ENCODE assay signal across 22 cellular contexts in the genomic region with DNA sequence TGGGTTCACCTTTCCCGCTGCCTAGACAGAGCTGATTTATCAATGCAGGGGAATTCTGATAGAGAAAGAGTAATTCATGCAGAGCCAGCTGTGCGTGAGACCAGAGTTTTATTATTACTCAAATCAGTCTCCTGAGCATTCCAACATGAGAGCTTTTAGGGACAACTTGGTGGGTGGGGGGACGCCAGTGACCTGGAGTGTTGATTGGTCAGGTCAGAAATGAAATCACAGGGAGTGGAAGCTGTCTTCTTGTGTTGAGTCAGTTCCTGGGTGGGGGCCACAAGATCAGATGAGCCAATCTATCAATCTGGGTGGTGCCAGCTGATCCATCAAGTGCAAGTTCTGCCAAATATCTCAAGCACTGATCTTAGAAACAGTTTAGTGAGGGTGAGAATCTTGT.
DNase-seq lines count a peak whose midpoint lies in the region; ATAC-seq and TF ChIP-seq lines count a peak whose summit lies in the region.
"Had no signal": no experiment of that assay in that cellular context is flagged by ENCODE, and none has a peak within 500 bp of the region (broad histone marks: within the 10 kb centered on the region; RNA-seq: fewer than 3 reads in every experiment).

No MANE protein-coding gene starts in this region.

- H3K4me1 Mint-ChIP-seq in MCF 10A (ENCODE audit: insufficient read depth, unreplicated experiment) (peaks cover 18% of the 10 kb centered on the region), glutamatergic neuron (ENCODE audit: low read depth, unreplicated experiment) (no peaks in the 10 kb centered on the region)
- H3K4me1 Mint-ChIP-seq: CD4-positive, CD25-positive, alpha-beta regulatory T cell had no signal

- H3K36me3 Mint-ChIP-seq in MCF 10A (ENCODE audit: insufficient read depth, unreplicated experiment), result peaks cover 6% of the 10 kb centered on the region
- H3K36me3 Mint-ChIP-seq in glutamatergic neuron (ENCODE audit: unreplicated experiment), result no peaks in the 10 kb centered on the region
- H3K36me3 Mint-ChIP-seq: CD4-positive, CD25-positive, alpha-beta regulatory T cell had no signal

- no peak overlapping the region for H3K4me3 Mint-ChIP-seq in MCF 10A (ENCODE audit: unreplicated experiment)
- no peak overlapping the region for H3K4me3 Mint-ChIP-seq in glutamatergic neuron (ENCODE audit: unreplicated experiment)
- H3K4me3 Mint-ChIP-seq: CD4-positive, CD25-positive, alpha-beta regulatory T cell had no signal

- H3K27ac ChIP-seq in breast epithelium, result no peak overlapping the region
- peak overlapping the region; percentile 52 for H3K27ac ChIP-seq in SJSA1
- H3K27ac ChIP-seq in foreskin keratinocyte, result peak overlapping the region; percentile 44
- H3K27ac ChIP-seq: 22Rv1 had no signal

- H3K4me3 ChIP-seq in breast epithelium (no peak overlapping the region), SJSA1 (no peak overlapping the region)

- H3K9me3 ChIP-seq in breast epithelium (no peaks in the 10 kb centered on the region), SJSA1 (replicated peaks) (no peaks in the 10 kb centered on the region)
- H3K9me3 ChIP-seq: BE2C, Caco-2 had no signal

- peaks cover 8% of the 10 kb centered on the region for H3K9me3 Mint-ChIP-seq in MCF 10A (ENCODE audit: unreplicated experiment)
- H3K9me3 Mint-ChIP-seq in glutamatergic neuron (ENCODE audit: unreplicated experiment), result no peaks in the 10 kb centered on the region

- H3K4me1 ChIP-seq in breast epithelium (no peaks in the 10 kb centered on the region), SJSA1 (replicated peaks) (peaks cover 38% of the 10 kb centered on the region), foreskin keratinocyte (peaks cover 33% of the 10 kb centered on the region)
- H3K4me1 ChIP-seq: BE2C had no signal

- H3K27ac Mint-ChIP-seq in MCF 10A (ENCODE audit: low read depth, unreplicated experiment), result peak overlapping the region; percentile 49
- H3K27ac Mint-ChIP-seq in glutamatergic neuron (ENCODE audit: unreplicated experiment), result no peak overlapping the region
- H3K27ac Mint-ChIP-seq: CD4-positive, CD25-positive, alpha-beta regulatory T cell had no signal

- TF ChIP-seq POLR2A in breast epithelium (IDR thresholded peaks at IDR 0.05), result no peak

- intact Hi-C loops in MCF 10A (cut with micrococcal nuclease) (no loop called here), breast epithelium (cut with DNase I; ENCODE audit: low total_unique reads) (no loop called here)

- BruUV-seq in MCF 10A (replicated peaks; lab: Mats Ljungman, UMichigan), result no TSS peak

- TF ChIP-seq CTCF in MCF 10A (IDR thresholded peaks at IDR 0.05; ENCODE audit: unreplicated experiment), result no peak
- TF ChIP-seq CTCF in breast epithelium (IDR thresholded peaks at IDR 0.05), result no peak
- no peak for TF ChIP-seq CTCF in foreskin keratinocyte (conservative IDR thresholded peaks at IDR 0.05)
- TF ChIP-seq CTCF in glutamatergic neuron (IDR thresholded peaks at IDR 0.05; ENCODE audit: partially characterized antibody, unreplicated experiment), result no peak

- H3K36me3 ChIP-seq in breast epithelium, result no peaks in the 10 kb centered on the region
- no peaks in the 10 kb centered on the region for H3K36me3 ChIP-seq in SJSA1
- H3K36me3 ChIP-seq: BE2C had no signal

- DNase-seq in MCF 10A (ENCODE audit: unreplicated experiment) (no peak), breast epithelium (ENCODE audit: low spot score in 2 of 2) (no peak), SJSA1 (ENCODE audit: low read depth in 1 of 2, low spot score in 2 of 2) (no peak), foreskin keratinocyte (peak; percentile 13 to 57), NCI-H446 treated with DMSO at 0.1 percent for 48 hours (lab: John Stamatoyannopoulos, UW) (no peak), glutamatergic neuron (no peak), cerebellum (ENCODE audit: low spot score) (no peak)
- DNase-seq: BE2C; Caco-2; CD4-positive, CD25-positive, alpha-beta regulatory T cell; DMS153; GDM1; H7; Kasumi-1; NCI-H1105; NCI-H1694; NCI-H2081 treated with DMSO at 0.1 percent for 48 hours; NCI-H510A treated with DMSO at 0.1 percent for 48 hours; NCI-H774; OCI-M1 had no signal

- ATAC-seq in foreskin keratinocyte (no peak), GM21723 (IDR thresholded peaks at IDR 0.05; ENCODE audit: unreplicated experiment) (no peak)

- no peaks in the 10 kb centered on the region for H3K27me3 ChIP-seq in breast epithelium
- H3K27me3 ChIP-seq in SJSA1 (replicated peaks), result no peaks in the 10 kb centered on the region
- no peaks in the 10 kb centered on the region for H3K27me3 ChIP-seq in foreskin keratinocyte
- H3K27me3 ChIP-seq: BE2C had no signal

- CTCF ChIA-PET in MCF 10A (lab: Yijun Ruan, JAX), result interaction anchor here (0.5 to 2.2 kb wide), 5 partner anchors 12 to 404 kb away, joined by 4 to 10 read pairs (median 4); no protein-coding TSS in a partner anchor

- H3K27me3 Mint-ChIP-seq in MCF 10A (ENCODE audit: insufficient read depth, unreplicated experiment) (no peaks in the 10 kb centered on the region), glutamatergic neuron (ENCODE audit: unreplicated experiment) (no peaks in the 10 kb centered on the region)

- POLR2A ChIA-PET in MCF 10A (lab: Yijun Ruan, JAX), result interaction anchor here (0.6 to 2.0 kb wide), 7 partner anchors 23 to 128 kb away, joined by 3 to 7 read pairs (median 3); no protein-coding TSS in a partner anchor

Comparison
In these comparisons a context has a peak if more than half of its experiments do, and no peak if none do; other contexts are left out.
1. DNase-seq: peak in foreskin keratinocyte (2 of 2); none in MCF 10A (single experiment), breast epithelium (0 of 2), SJSA1 (0 of 2), NCI-H446 treated with DMSO at 0.1 percent for 48 hours (single experiment), glutamatergic neuron (single experiment) and cerebellum (single experiment).
2. H3K27ac ChIP-seq: peak in SJSA1 (single experiment) and foreskin keratinocyte (single experiment); none in breast epithelium (0 of 2).